ENCODE assay signal across 9 cellular contexts in the genomic region with DNA sequence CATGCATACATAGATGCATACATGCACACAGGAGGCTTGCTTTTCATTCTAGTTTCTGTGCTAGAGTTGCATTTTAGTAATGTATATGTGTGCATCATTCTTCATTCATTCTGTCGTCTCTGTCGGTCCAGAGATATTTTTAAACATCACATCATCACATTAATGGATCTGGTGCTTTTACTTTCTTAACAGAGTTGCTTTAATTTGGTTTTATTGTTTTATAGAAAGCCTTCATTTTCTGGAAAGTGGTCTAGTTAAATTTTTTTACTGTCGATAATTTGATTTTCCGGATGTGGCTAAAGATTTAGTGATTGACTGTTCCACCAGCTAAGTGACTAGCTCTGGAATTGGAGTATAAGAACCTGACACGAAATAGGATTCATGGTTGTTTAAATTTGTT.
"Had no signal": no experiment of that assay in that cellular context is flagged by ENCODE, and none has a peak within 500 bp of the region (broad histone marks: within the 10 kb centered on the region; RNA-seq: fewer than 3 reads in every experiment).

No MANE protein-coding gene starts in this region.

- H3K4me2 ChIP-seq: KMS-11 had no signal

- H3K27ac ChIP-seq: GM23248, HL-60, KMS-11 had no signal

- H3K4me3 Mint-ChIP-seq: H9, IgD-negative memory B cell had no signal

- H3K27me3 Mint-ChIP-seq: IgD-negative memory B cell had no signal

- H3K9ac ChIP-seq: GM23248, KMS-11 had no signal

- ATAC-seq: HepG2 had no signal

- DNase-seq: GM23248, GOT3, H9, HCEC 1CT, KBM-7 had no signal

- FAIRE-seq: HepG2 had no signal

- H3K27ac Mint-ChIP-seq: H9, IgD-negative memory B cell had no signal

- H3K4me3 ChIP-seq: GM23248 had no signal

- H2AFZ ChIP-seq: GM23248 had no signal
